ENCODE assay signal across 8 cellular contexts in the genomic region with DNA sequence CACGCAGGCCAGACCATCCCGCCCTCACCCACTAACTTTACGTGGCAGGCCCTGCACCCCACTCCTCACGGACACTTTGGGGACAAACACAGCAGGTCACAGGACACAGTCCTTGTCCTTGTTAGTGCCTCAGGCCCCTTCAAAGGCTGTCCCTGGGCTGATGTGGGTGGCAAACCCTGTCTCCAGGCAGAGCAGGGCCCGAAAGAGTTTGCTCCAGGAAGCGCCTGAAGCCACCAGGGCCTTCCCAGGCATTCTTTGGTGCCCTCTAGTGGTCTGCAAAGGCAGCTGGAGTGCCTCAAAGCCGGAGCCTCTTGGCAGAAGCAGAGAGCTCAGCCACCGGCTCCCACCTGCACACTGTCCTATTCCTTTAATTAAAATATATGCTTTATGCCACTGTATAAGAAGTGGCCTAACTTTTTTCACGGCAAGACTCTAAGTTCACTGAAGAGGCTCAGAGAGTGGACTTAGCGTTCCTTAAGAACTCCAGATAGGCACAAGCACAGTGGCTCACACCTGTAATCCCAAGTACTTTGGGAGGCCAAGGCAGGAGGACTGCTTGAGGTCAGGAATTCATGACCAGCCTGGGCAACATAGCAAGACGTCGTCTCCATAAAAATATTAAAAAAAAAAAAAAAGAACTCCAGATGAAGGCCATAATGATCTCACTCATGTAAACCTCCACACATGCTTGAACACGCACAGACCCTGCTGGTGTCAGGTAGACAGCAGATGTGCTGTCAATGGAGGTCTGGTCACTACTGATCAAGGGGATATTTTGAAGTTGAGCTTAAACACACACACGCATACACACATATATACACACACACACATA. TPM values are rescaled to one million over a fixed set of nuclear protein-coding genes. Genes with fewer than 3 reads are reported as not detected.
DNase-seq lines count a peak whose midpoint lies in the region; ATAC-seq and TF ChIP-seq lines count a peak whose summit lies in the region.

No MANE protein-coding gene starts in this region.

- H3K79me2 ChIP-seq in KMS-11 (ENCODE audit: insufficient read depth, low read depth) = no peaks in the 10 kb centered on the region

- no peak overlapping the region for H3K4me3 Mint-ChIP-seq in osteocyte (ENCODE audit: unreplicated experiment)

- H3K4me3 ChIP-seq in KMS-11 (IDR thresholded peaks at IDR 0.05; ENCODE audit: insufficient read depth, low read depth, low read length) = no peak overlapping the region
- H3K4me3 ChIP-seq in SK-N-MC = no peak overlapping the region
- peak overlapping the region in 1 of 2 donors; percentile 39 for H3K4me3 ChIP-seq in gastroesophageal sphincter
- H3K4me3 ChIP-seq in suprapubic skin = no peak overlapping the region

- no peaks in the 10 kb centered on the region for H3K36me3 ChIP-seq in KMS-11 (ENCODE audit: insufficient read depth)
- peaks cover 19% of the 10 kb centered on the region for H3K36me3 ChIP-seq in SK-N-MC (ENCODE audit: insufficient read depth, low read length)
- H3K36me3 ChIP-seq in gastroesophageal sphincter = peaks cover 0 to 51% of the 10 kb centered on the region in 2 donors
- peaks cover 49% of the 10 kb centered on the region for H3K36me3 ChIP-seq in suprapubic skin

- peaks cover 48% of the 10 kb centered on the region for H3K4me1 ChIP-seq in KMS-11 (ENCODE audit: low read depth, poor library complexity, severe bottlenecking)
- H3K4me1 ChIP-seq in gastroesophageal sphincter = peaks cover 0 to 94% (median 42%) of the 10 kb centered on the region in 3 donors
- peaks cover 45% of the 10 kb centered on the region for H3K4me1 ChIP-seq in suprapubic skin

- 18 to 35% methylated on average over 6 to 7 of the region's 14 CpGs for WGBS in gastroesophageal sphincter (ENCODE audit: low coverage in 1 of 2), 2 donors
- WGBS in suprapubic skin = 35% methylated on average over 13 of the region's 14 CpGs

- H3K27ac ChIP-seq in KMS-11 = no peak overlapping the region
- no peak overlapping the region for H3K27ac ChIP-seq in SK-N-MC
- H3K27ac ChIP-seq in gastroesophageal sphincter = peak overlapping the region; percentile 87 to 95 (median 92)
- H3K27ac ChIP-seq in suprapubic skin = peak overlapping the region; percentile 59

- peak; percentile 88 for TF ChIP-seq CTCF in KMS-11 (conservative IDR thresholded peaks at IDR 0.05; ENCODE audit: low read depth, low read length)
- TF ChIP-seq CTCF in gastroesophageal sphincter (IDR thresholded peaks at IDR 0.05) = peak in 3 of 4 experiments; percentile 94 to 99 (median 97)
- peak; percentile 95 for TF ChIP-seq CTCF in osteocyte (IDR thresholded peaks at IDR 0.05)
- peak; percentile 88 to 95 for TF ChIP-seq CTCF in suprapubic skin (IDR thresholded peaks at IDR 0.05)

- no peaks in the 10 kb centered on the region for H3K9me3 Mint-ChIP-seq in osteocyte (ENCODE audit: unreplicated experiment)

- peak overlapping the region; percentile 2; the same call in 1 of the 2 replicates for H3K4me2 ChIP-seq in KMS-11

- peak overlapping the region; percentile 81 for H3K27ac Mint-ChIP-seq in osteocyte (ENCODE audit: unreplicated experiment)

- ATAC-seq in gastroesophageal sphincter (peak; percentile 69), GM21447 (IDR thresholded peaks at IDR 0.05; ENCODE audit: unreplicated experiment) (no peak)

- TF ChIP-seq POLR2A in gastroesophageal sphincter (IDR thresholded peaks at IDR 0.05) = no peak
- TF ChIP-seq POLR2A in suprapubic skin (IDR thresholded peaks at IDR 0.05) = no peak

- H3K27me3 ChIP-seq in KMS-11 (ENCODE audit: insufficient read depth, low read depth) (no peaks in the 10 kb centered on the region), gastroesophageal sphincter (no peaks in the 10 kb centered on the region), suprapubic skin (no peaks in the 10 kb centered on the region)

- H3K4me1 Mint-ChIP-seq in osteocyte (ENCODE audit: unreplicated experiment) = peaks cover 63% of the 10 kb centered on the region

- TF ChIP-seq EP300 in gastroesophageal sphincter (IDR thresholded peaks at IDR 0.05) = no peak
- no peak for TF ChIP-seq EP300 in suprapubic skin (IDR thresholded peaks at IDR 0.05)

- no peaks in the 10 kb centered on the region for H3K27me3 Mint-ChIP-seq in osteocyte (ENCODE audit: unreplicated experiment)

- H3K36me3 Mint-ChIP-seq in osteocyte (ENCODE audit: unreplicated experiment) = peaks cover 16% of the 10 kb centered on the region

- no peak overlapping the region for H2AFZ ChIP-seq in KMS-11 (ENCODE audit: low read depth)

- H3K9me3 ChIP-seq in SK-N-MC (ENCODE audit: low read depth, low read length) = no peaks in the 10 kb centered on the region
- no peaks in the 10 kb centered on the region for H3K9me3 ChIP-seq in gastroesophageal sphincter
- H3K9me3 ChIP-seq in suprapubic skin = no peaks in the 10 kb centered on the region

- H3K9ac ChIP-seq in KMS-11 (no peak overlapping the region), SK-N-MC (ENCODE audit: insufficient read length) (peak overlapping the region; percentile 6)

- peak; percentile 46 for DNase-seq in DMS79 treated with DMSO at 0.1 percent for 48 hours (lab: John Stamatoyannopoulos, UW)
- peak; percentile 56 for DNase-seq in SK-N-MC (ENCODE audit: low read depth, low spot score)
- DNase-seq in activated naive CD4-positive, alpha-beta T cell treated with Interleukin-2 at 50 U/mL for 16 hours = peak; percentile 81
- peak; percentile 93 for DNase-seq in osteocyte (ENCODE audit: extremely low spot score, unreplicated experiment)
- peak; percentile 83 to 88 for DNase-seq in suprapubic skin (ENCODE audit: low spot score in 2 of 2)

- H4K20me1 ChIP-seq in KMS-11 (ENCODE audit: insufficient read depth) = no peaks in the 10 kb centered on the region

RNA-seq across cellular contexts. Expression of a gene that starts 11.1 kb away (rescaled TPM):
- total RNA-seq in gastroesophageal sphincter (10 to 100 TPM; 36.4 to 78.3 (median 63.4) TPM), osteocyte (67.4 and 70.0 TPM in 2 replicates), suprapubic skin (10 to 100 TPM; 50.7 to 73.5 (median 61.3) TPM)

RNA-seq across cellular contexts. Expression of a gene that starts 36.5 kb away (rescaled TPM):
- 1 to 10 TPM; 3.1 to 7.3 (median 4.6) TPM for total RNA-seq in gastroesophageal sphincter
- 48.0 and 48.9 TPM in 2 replicates for total RNA-seq in osteocyte
- total RNA-seq in suprapubic skin = 10 to 100 TPM; 11.4 to 20.9 (median 14.0) TPM

RNA-seq across cellular contexts. Expression of a gene that starts 58.6 kb away (rescaled TPM):
- total RNA-seq in gastroesophageal sphincter (100 to 1,000 TPM; 244 to 309 (median 271) TPM), osteocyte (150 and 155 TPM in 2 replicates), suprapubic skin (100 to 1,000 TPM; 247 to 409 (median 332) TPM)

Comparison
In these comparisons a context has a peak if more than half of its experiments do, and no peak if none do; other contexts are left out.
1. H3K27ac ChIP-seq: peak in gastroesophageal sphincter (4 of 4) and suprapubic skin (single experiment); none in KMS-11 (single experiment) and SK-N-MC (single experiment).
2. Peak in every context shown above with its lines, with median percentiles within 50 percentile points of each other: DNase-seq and CTCF ChIP-seq.